In genomic region chr11:48324620-48325019, GRCh38 we compare ENCODE assay signal across 6 cellular contexts. TPM values are rescaled to one million over a fixed set of nuclear protein-coding genes. Genes with fewer than 3 reads are reported as not detected.
"Had no signal": no experiment of that assay in that cellular context is flagged by ENCODE, and none has a peak within 500 bp of the region (broad histone marks: within the 10 kb centered on the region; RNA-seq: fewer than 3 reads in every experiment).

TSS of gene OR4C3 (plus strand) at chr11:48324920. CDS start at chr11:48325022, 102 bp downstream.

RNA-seq across cellular contexts. Expression of gene OR4C3, which starts in this region (rescaled TPM):
- polyA plus RNA-seq: hepatocyte, immature natural killer cell, keratinocyte, liver, lung, mammary epithelial cell had no signal
